In the genomic region with DNA sequence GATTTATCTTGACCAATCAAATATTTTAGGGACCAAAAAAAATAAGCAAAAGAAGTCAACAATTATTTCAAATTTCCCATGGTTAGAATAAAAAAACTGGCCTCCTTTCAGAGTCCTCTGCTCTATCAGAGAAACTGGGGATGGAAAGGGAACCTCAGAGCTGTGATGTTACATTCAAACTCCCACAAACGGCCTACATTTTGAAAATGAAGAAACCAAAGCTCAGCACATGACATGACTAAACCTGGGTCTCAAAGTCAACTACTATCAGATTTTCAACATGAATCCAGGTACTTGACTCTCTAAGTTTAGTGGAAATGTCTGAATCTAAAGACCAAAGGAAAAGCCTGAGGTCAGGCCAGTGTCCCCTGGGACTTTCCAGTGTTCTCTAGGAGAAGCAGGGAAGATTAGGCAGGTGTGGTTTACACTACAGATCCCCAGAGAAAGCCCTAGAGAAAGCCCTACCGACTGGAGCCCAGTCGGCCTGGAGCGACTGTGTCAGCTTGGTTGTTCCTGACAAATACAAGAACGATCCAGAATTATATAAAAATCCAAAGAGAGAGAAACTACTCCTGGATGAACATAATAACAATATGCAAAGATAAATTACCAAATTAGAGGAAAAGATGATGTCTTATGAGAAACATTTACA, we compare ENCODE assay signal across 17 cellular contexts. TPM values are rescaled to one million over a fixed set of nuclear protein-coding genes. Genes with fewer than 3 reads are reported as not detected.
DNase-seq lines count a peak whose midpoint lies in the region; ATAC-seq and TF ChIP-seq lines count a peak whose summit lies in the region.
"Had no signal": no experiment of that assay in that cellular context is flagged by ENCODE, and none has a peak within 500 bp of the region (broad histone marks: within the 10 kb centered on the region; RNA-seq: fewer than 3 reads in every experiment).

No MANE protein-coding gene starts in this region.

- H3K79me1 ChIP-seq in neuronal stem cell (ENCODE audit: low read depth, low read length), result no peaks in the 10 kb centered on the region

- CTCF ChIA-PET in activated CD4-positive, alpha-beta T cell treated with anti-CD3 and anti-CD28 coated beads for 36 hours (lab: Charles Lee), result no interaction called here
- CTCF ChIA-PET in CD4-positive, alpha-beta memory T cell (lab: Charles Lee; ENCODE audit: partially characterized antibody), result no interaction called here
- CTCF ChIA-PET in Panc1 (lab: Charles Lee), result no interaction called here

- H3K27ac ChIP-seq in CD4-positive, alpha-beta memory T cell (ENCODE audit: low read depth, low read length), result no peak overlapping the region
- peak overlapping the region; percentile 49; the same call in 1 of the 2 replicates for H3K27ac ChIP-seq in Panc1 (ENCODE audit: low read length)
- H3K27ac ChIP-seq in neuronal stem cell (replicated peaks; ENCODE audit: low read length), result no peak overlapping the region
- H3K27ac ChIP-seq: Peyer's patch had no signal

- H3K4ac ChIP-seq in neuronal stem cell (ENCODE audit: low read length), result no peak overlapping the region

- no peak overlapping the region for H3K18ac ChIP-seq in neuronal stem cell (ENCODE audit: low read length)

- H4K91ac ChIP-seq in neuronal stem cell (ENCODE audit: low read depth, low read length, poor library complexity), result no peak overlapping the region

- H3K4me2 ChIP-seq in neuronal stem cell (ENCODE audit: insufficient read depth, low read length, poor library complexity, severe bottlenecking), result no peak overlapping the region
- H3K4me2 ChIP-seq: smooth muscle cell had no signal

- no peak overlapping the region for H4K8ac ChIP-seq in neuronal stem cell (ENCODE audit: low read depth, low read length)

- H3K4me3 Mint-ChIP-seq in activated CD4-positive, alpha-beta T cell treated with anti-CD3 and anti-CD28 coated beads for 36 hours, result no peak overlapping the region
- peak overlapping the region in 4 of 8 donors; percentile 27 to 47 (median 36) for H3K4me3 Mint-ChIP-seq in CD4-positive, alpha-beta memory T cell
- H3K4me3 Mint-ChIP-seq in natural killer cell, result peak overlapping the region; percentile 53
- H3K4me3 Mint-ChIP-seq: brain; HFFc6; stimulated activated memory B cell treated with anti-CD40 and anti-IgM and Interleukin-4, amounts not matched to agents 10 μg/mL and 1 μg/mL and 100 μg/mL, for 72 hours had no signal

- no peak overlapping the region for H2BK120ac ChIP-seq in neuronal stem cell (ENCODE audit: low read depth, low read length)

- peaks cover 73% of the 10 kb centered on the region for H3K4me1 ChIP-seq in CD4-positive, alpha-beta memory T cell (ENCODE audit: insufficient read depth, low read length)
- H3K4me1 ChIP-seq in Panc1 (ENCODE audit: control insufficient read depth, insufficient read depth, low read length) (peaks cover 17% of the 10 kb centered on the region), neuronal stem cell (ENCODE audit: control insufficient read depth in 2 of 2, insufficient read depth in 1 of 2, low read depth in 1 of 2, low read length in 2 of 2) (no peaks in the 10 kb centered on the region)

- no peak overlapping the region for H2BK12ac ChIP-seq in neuronal stem cell (ENCODE audit: low read length)

- TF ChIP-seq CTCF in Panc1 (IDR thresholded peaks at IDR 0.05) (no peak), natural killer cell (IDR thresholded peaks at IDR 0.05) (no peak)

- H2BK15ac ChIP-seq in neuronal stem cell (ENCODE audit: low read length), result no peak overlapping the region

- no peak overlapping the region for H2AK5ac ChIP-seq in neuronal stem cell (ENCODE audit: low read depth, low read length)

- H3K4me3 ChIP-seq in CD4-positive, alpha-beta memory T cell (ENCODE audit: low read length in 2 of 2), result no peak overlapping the region
- H3K4me3 ChIP-seq in Panc1 (ENCODE audit: low read depth in 2 of 2, low read length in 2 of 2), result no peak overlapping the region
- H3K4me3 ChIP-seq in neuronal stem cell (ENCODE audit: low read length in 2 of 2), result no peak overlapping the region
- H3K4me3 ChIP-seq: Peyer's patch, smooth muscle cell had no signal

- DNase-seq in activated CD4-positive, alpha-beta T cell treated with anti-CD3 and anti-CD28 coated beads for 36 hours, result no peak
- DNase-seq in activated CD4-positive, alpha-beta T cell treated with anti-CD3 and anti-CD28 coated beads for 48 hours, result no peak
- no peak for DNase-seq in CD4-positive, alpha-beta memory T cell
- DNase-seq in Panc1 (ENCODE audit: low read depth, low spot score) (no peak), natural killer cell (no peak), DMS114 treated with DMSO at 0.1 percent for 48 hours (lab: John Stamatoyannopoulos, UW; ENCODE audit: unreplicated experiment) (no peak), neuronal stem cell (ENCODE audit: low spot score) (no peak), NCI-H2081 (lab: John Stamatoyannopoulos, UW) (no peak)
- DNase-seq: ACHN; activated naive CD4-positive, alpha-beta T cell; HFFc6; left cardiac atrium; NCI-H1092 treated with DMSO at 0.1 percent for 48 hours; Peyer's patch had no signal

- peak overlapping the region; percentile 71 for H3K27ac Mint-ChIP-seq in activated CD4-positive, alpha-beta T cell treated with anti-CD3 and anti-CD28 coated beads for 36 hours
- peak overlapping the region in 4 of 7 donors; percentile 33 to 63 (median 48) for H3K27ac Mint-ChIP-seq in CD4-positive, alpha-beta memory T cell
- H3K27ac Mint-ChIP-seq in natural killer cell, result peak overlapping the region; percentile 54 to 86
- H3K27ac Mint-ChIP-seq: brain; HFFc6; stimulated activated memory B cell treated with anti-CD40 and anti-IgM and Interleukin-4, amounts not matched to agents 10 μg/mL and 1 μg/mL and 100 μg/mL, for 72 hours had no signal

- H3K36me3 Mint-ChIP-seq in activated CD4-positive, alpha-beta T cell treated with anti-CD3 and anti-CD28 coated beads for 36 hours (ENCODE audit: low read depth), result peaks cover 16% of the 10 kb centered on the region
- H3K36me3 Mint-ChIP-seq in CD4-positive, alpha-beta memory T cell, result peaks cover 8 to 20% of the 10 kb centered on the region in 2 donors
- H3K36me3 Mint-ChIP-seq in natural killer cell, result no peaks in the 10 kb centered on the region
- H3K36me3 Mint-ChIP-seq: stimulated activated memory B cell treated with anti-CD40 and anti-IgM and Interleukin-4, amounts not matched to agents 10 μg/mL and 1 μg/mL and 100 μg/mL, for 72 hours had no signal

- H3K27me3 Mint-ChIP-seq in activated CD4-positive, alpha-beta T cell treated with anti-CD3 and anti-CD28 coated beads for 36 hours, result no peaks in the 10 kb centered on the region
- no peaks in the 10 kb centered on the region for H3K27me3 Mint-ChIP-seq in CD4-positive, alpha-beta memory T cell
- H3K27me3 Mint-ChIP-seq in natural killer cell (ENCODE audit: low read depth in 2 of 2), result no peaks in the 10 kb centered on the region
- H3K27me3 Mint-ChIP-seq: brain; stimulated activated memory B cell treated with anti-CD40 and anti-IgM and Interleukin-4, amounts not matched to agents 10 μg/mL and 1 μg/mL and 100 μg/mL, for 72 hours had no signal

- POLR2A ChIA-PET in activated CD4-positive, alpha-beta T cell treated with anti-CD3 and anti-CD28 coated beads for 36 hours (lab: Charles Lee), result no interaction called here
- POLR2A ChIA-PET in CD4-positive, alpha-beta memory T cell (lab: Charles Lee; ENCODE audit: partially characterized antibody), result interaction anchor here (0.9 kb wide), 1 partner anchor 25 kb away, joined by 4 read pairs; a partner anchor contains a TSS
- POLR2A ChIA-PET in Panc1 (lab: Charles Lee), result no interaction called here

- intact Hi-C loops in activated CD4-positive, alpha-beta T cell treated with anti-CD3 and anti-CD28 coated beads for 36 hours (cut with DNase I, micrococcal nuclease), result loop anchor here in 1 of 2 experiments (2.0 kb wide), 1 partner anchor 17 kb away; no protein-coding TSS in a partner anchor
- intact Hi-C loops in CD4-positive, alpha-beta memory T cell (cut with micrococcal nuclease), result loop anchor here (1.0 kb wide), 1 partner anchor 8 kb away; no protein-coding TSS in a partner anchor
- intact Hi-C loops in Panc1 (cut with micrococcal nuclease; ENCODE audit: unreplicated experiment) (no loop called here), natural killer cell (cut with micrococcal nuclease) (loop anchor here (2.0 kb wide), 1 partner anchor 15 kb away; no protein-coding TSS in a partner anchor)

- no CpG with 5 or more reads among the region's 5 CpGs for WGBS in neuronal stem cell (ENCODE audit: extremely low coverage in 2 of 2, insufficient read length in 2 of 2, insufficient replicate concordance in 1 of 2), 2 donors

- no peaks in the 10 kb centered on the region for H3K27me3 ChIP-seq in CD4-positive, alpha-beta memory T cell (ENCODE audit: insufficient read depth, low read length)
- H3K27me3 ChIP-seq in Panc1 (ENCODE audit: control insufficient read depth, insufficient read depth, low read length) (no peaks in the 10 kb centered on the region), neuronal stem cell (ENCODE audit: control insufficient read depth in 3 of 3, insufficient read depth in 3 of 3, low read depth in 1 of 3, low read length in 3 of 3) (no peaks in the 10 kb centered on the region)
- H3K27me3 ChIP-seq: Peyer's patch had no signal

- peak; percentile 49 for ATAC-seq in activated CD4-positive, alpha-beta T cell treated with anti-CD3 and anti-CD28 coated beads for 36 hours
- ATAC-seq in Panc1 (0 out of 2 replicates have a peak, but pooled peaks have one; percentile 45), natural killer cell (no peak)
- ATAC-seq: stimulated activated memory B cell treated with anti-CD40 and anti-IgM and Interleukin-4, amounts not matched to agents 10 μg/mL and 1 μg/mL and 100 μg/mL, for 72 hours had no signal

- H3K14ac ChIP-seq in neuronal stem cell (ENCODE audit: low read length), result no peak overlapping the region

- H2AFZ ChIP-seq in neuronal stem cell (ENCODE audit: low read length), result no peak overlapping the region

- BruUV-seq in Panc1 (replicated peaks; lab: Mats Ljungman, UMichigan), result no TSS peak

- H3K23ac ChIP-seq in neuronal stem cell (ENCODE audit: low read depth, low read length, poor library complexity), result no peak overlapping the region

- no peak overlapping the region for H3K9ac ChIP-seq in neuronal stem cell (ENCODE audit: low read depth, low read length, poor library complexity)

- H3K36me3 ChIP-seq in CD4-positive, alpha-beta memory T cell (ENCODE audit: insufficient read depth, low read length), result no peaks in the 10 kb centered on the region
- H3K36me3 ChIP-seq in Panc1 (ENCODE audit: control insufficient read depth, insufficient read depth, low read length) (no peaks in the 10 kb centered on the region), neuronal stem cell (replicated peaks in 1 of 2; ENCODE audit: control insufficient read depth in 2 of 2, insufficient read depth in 2 of 2, low read length in 2 of 2) (no peaks in the 10 kb centered on the region)
- H3K36me3 ChIP-seq: Peyer's patch had no signal

- H3K9me3 ChIP-seq in CD4-positive, alpha-beta memory T cell (ENCODE audit: control insufficient read depth in 1 of 2, low read length in 2 of 2), result no peaks in the 10 kb centered on the region
- no peaks in the 10 kb centered on the region for H3K9me3 ChIP-seq in Panc1 (ENCODE audit: control insufficient read depth, insufficient read depth, low read depth, low read length)
- no peaks in the 10 kb centered on the region for H3K9me3 ChIP-seq in neuronal stem cell (replicated peaks in 1 of 2; ENCODE audit: control insufficient read depth in 2 of 2, insufficient read depth in 1 of 2, low read depth in 1 of 2, low read length in 2 of 2)
- H3K9me3 ChIP-seq: Peyer's patch had no signal

- peaks cover 3% of the 10 kb centered on the region for H3K9me3 Mint-ChIP-seq in activated CD4-positive, alpha-beta T cell treated with anti-CD3 and anti-CD28 coated beads for 36 hours (ENCODE audit: low read depth)
- no peaks in the 10 kb centered on the region for H3K9me3 Mint-ChIP-seq in CD4-positive, alpha-beta memory T cell
- H3K9me3 Mint-ChIP-seq in natural killer cell, result no peaks in the 10 kb centered on the region
- H3K9me3 Mint-ChIP-seq: HFFc6; stimulated activated memory B cell treated with anti-CD40 and anti-IgM and Interleukin-4, amounts not matched to agents 10 μg/mL and 1 μg/mL and 100 μg/mL, for 72 hours had no signal

- H3K4me1 Mint-ChIP-seq in activated CD4-positive, alpha-beta T cell treated with anti-CD3 and anti-CD28 coated beads for 36 hours, result peaks cover 67% of the 10 kb centered on the region
- H3K4me1 Mint-ChIP-seq in CD4-positive, alpha-beta memory T cell, result peaks cover 49 to 85% (median 71%) of the 10 kb centered on the region in 4 donors
- peaks cover 75 to 77% of the 10 kb centered on the region in 2 donors for H3K4me1 Mint-ChIP-seq in natural killer cell

- in situ Hi-C loops in Panc1 (cut with HindIII; ENCODE audit: low pct_unique_long_range_greater_than_20kb, low sequenced_read_pairs), result no loop called here

- H2BK5ac ChIP-seq in neuronal stem cell (ENCODE audit: low read length), result no peak overlapping the region

RNA-seq across cellular contexts. Expression of a gene that starts 24.8 kb away (rescaled TPM):
- total RNA-seq in activated CD4-positive, alpha-beta T cell treated with anti-CD3 and anti-CD28 coated beads for 36 hours, result 100 to 1,000 TPM; 100 to 114 TPM
- total RNA-seq in CD4-positive, alpha-beta memory T cell, result 100 to 1,000 TPM; 370 to 372 TPM
- polyA plus RNA-seq in CD4-positive, alpha-beta memory T cell, result 100 to 1,000 TPM; 163 to 258 TPM
- total RNA-seq in Panc1 (2021; ENCODE audit: unreplicated experiment) (138 TPM), natural killer cell (100 to 1,000 TPM; 507 to 626 (median 526) TPM)
- 67.5 TPM for polyA plus RNA-seq in Panc1 (2012; ENCODE audit: insufficient read length)
- 2.8 TPM for polyA plus RNA-seq in neuronal stem cell (2013, experiment 1 of 2)
- 2.6 TPM for polyA plus RNA-seq in neuronal stem cell (2013, experiment 2 of 2)

Comparison
In these comparisons a context has a peak if more than half of its experiments do, and no peak if none do; other contexts are left out.
1. ATAC-seq: peak in activated CD4-positive, alpha-beta T cell treated with anti-CD3 and anti-CD28 coated beads for 36 hours (single experiment) and Panc1 (single experiment); none in natural killer cell (0 of 3).
2. Peak in every context shown above with its lines, with median percentiles within 50 percentile points of each other: H3K27ac Mint-ChIP-seq.